Comparison of ENCODE assay signal across 30 cellular contexts in the genomic region with DNA sequence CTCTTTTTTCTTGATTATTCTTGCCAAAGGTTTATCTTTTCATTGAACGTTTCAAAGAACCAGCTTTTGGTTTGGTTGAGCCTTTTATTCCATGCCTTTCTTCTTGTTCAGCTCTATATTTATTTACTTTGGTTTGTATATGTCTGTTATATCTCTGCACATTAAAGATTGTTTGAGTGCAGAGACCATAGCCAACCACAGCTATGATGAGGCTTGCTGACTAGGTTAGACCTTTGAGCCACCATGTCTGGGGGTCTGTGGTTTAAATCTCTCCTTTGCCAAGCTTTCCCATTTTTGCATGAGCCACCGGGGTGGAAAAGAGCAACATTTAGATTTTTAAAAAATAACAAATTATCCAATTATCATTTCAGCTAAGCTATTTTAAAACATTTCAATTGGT.
"Had no signal": no experiment of that assay in that cellular context is flagged by ENCODE, and none has a peak within 500 bp of the region (broad histone marks: within the 10 kb centered on the region; RNA-seq: fewer than 3 reads in every experiment).

No MANE protein-coding gene starts in this region.

- H3K27ac ChIP-seq: coronary artery, dorsolateral prefrontal cortex, epithelial cell of prostate, esophagus squamous epithelium, foreskin keratinocyte, gastroesophageal sphincter, heart left ventricle, hepatocyte, left lung, lower lobe of right lung had no signal

- H3K36me3 ChIP-seq: esophagus squamous epithelium, gastroesophageal sphincter, heart left ventricle, left lung, lower lobe of right lung had no signal

- H3K4me1 Mint-ChIP-seq: immature natural killer cell; naive B cell; naive thymus-derived CD8-positive, alpha-beta T cell had no signal

- DNase-seq: dermis blood vessel endothelial cell; dorsolateral prefrontal cortex; effector CD4-positive, alpha-beta T cell; effector memory CD4-positive, alpha-beta T cell; endodermal cell; erythroblast; esophagus squamous epithelium; foreskin keratinocyte; heart left ventricle; hypothalamus; immature natural killer cell; islet precursor cell; kidney; kidney glomerular epithelial cell; left cardiac atrium; left lung; left ventricle myocardium superior; lower lobe of right lung; mesenchymal stem cell; mucosa of descending colon; naive B cell; naive thymus-derived CD8-positive, alpha-beta T cell had no signal

- H3K9me3 Mint-ChIP-seq: endodermal cell; mesothelial cell of epicardium; naive thymus-derived CD8-positive, alpha-beta T cell had no signal

- H3K27ac Mint-ChIP-seq: endodermal cell, immature natural killer cell, mesothelial cell of epicardium, naive B cell had no signal

- H3K36me3 Mint-ChIP-seq: immature natural killer cell; mesothelial cell of epicardium; naive B cell; naive thymus-derived CD8-positive, alpha-beta T cell had no signal

- H3K27me3 ChIP-seq: esophagus squamous epithelium, foreskin keratinocyte, gastroesophageal sphincter, hepatocyte, left lung had no signal

- H3K4me2 ChIP-seq: hepatocyte had no signal

- H3K4me3 Mint-ChIP-seq: endodermal cell; immature natural killer cell; mesothelial cell of epicardium; naive B cell; naive thymus-derived CD8-positive, alpha-beta T cell had no signal

- FAIRE-seq: endometrium, frontal cortex, kidney had no signal

- H3K4me1 ChIP-seq: esophagus squamous epithelium, left lung, lower lobe of right lung had no signal

- H3K9me3 ChIP-seq: esophagus squamous epithelium, gastroesophageal sphincter, heart left ventricle, left lung, lower lobe of right lung, mucosa of descending colon had no signal

- H3K4me3 ChIP-seq: coronary artery, dorsolateral prefrontal cortex, esophagus squamous epithelium, gastroesophageal sphincter, heart left ventricle, hepatocyte, left lung, lower lobe of right lung, mucosa of descending colon had no signal

- ATAC-seq: esophagus mucosa; foreskin keratinocyte; gastroesophageal sphincter; heart left ventricle; left cardiac atrium; left lung; left ventricle myocardium superior; lower lobe of right lung; mucosa of descending colon; naive thymus-derived CD8-positive, alpha-beta T cell had no signal
